Comparison of ENCODE assay signal across 17 cellular contexts in genomic region chr7:96921231-96921630, GRCh38.
"Had no signal": no experiment of that assay in that cellular context is flagged by ENCODE, and none has a peak within 500 bp of the region (broad histone marks: within the 10 kb centered on the region; RNA-seq: fewer than 3 reads in every experiment).

No MANE protein-coding gene starts in this region.

- H3K9me3 Mint-ChIP-seq: activated CD4-positive, alpha-beta memory T cell treated with anti-CD3 and anti-CD28 coated beads for 36 hours; activated T-cell treated with anti-CD3 and anti-CD28 coated beads, Interleukin-2, amount 50 U/mL, for 4 hours; brain; natural killer cell treated with Interleukin-12 subunit alpha and Interleukin-12 subunit beta and Interleukin-15 and Interleukin-18, amount 100 ng/mL, for 72 hours had no signal

- H3K9me3 ChIP-seq: left lung, sigmoid colon had no signal

- H3K4me1 ChIP-seq: heart left ventricle, left lung, sigmoid colon had no signal

- H3K36me3 ChIP-seq: heart left ventricle, left lung, sigmoid colon had no signal

- H3K4me3 Mint-ChIP-seq: activated CD4-positive, alpha-beta memory T cell treated with anti-CD3 and anti-CD28 coated beads for 36 hours; activated naive CD8-positive, alpha-beta T cell; activated T-cell treated with anti-CD3 and anti-CD28 coated beads, Interleukin-2, amount 50 U/mL, for 4 hours; brain; natural killer cell treated with Interleukin-12 subunit alpha and Interleukin-12 subunit beta and Interleukin-15 and Interleukin-18, amount 100 ng/mL, for 72 hours had no signal

- H3K36me3 Mint-ChIP-seq: activated CD4-positive, alpha-beta memory T cell treated with anti-CD3 and anti-CD28 coated beads for 36 hours; activated naive CD8-positive, alpha-beta T cell; brain; natural killer cell treated with Interleukin-12 subunit alpha and Interleukin-12 subunit beta and Interleukin-15 and Interleukin-18, amount 100 ng/mL, for 72 hours had no signal

- DNase-seq: activated CD4-positive, alpha-beta memory T cell treated with anti-CD3 and anti-CD28 coated beads for 36 hours; activated CD4-positive, CD25-positive, alpha-beta regulatory T cell treated with anti-CD3 and anti-CD28 coated beads, Interleukin-2, amount 50 U/mL, for 72 hours; activated gamma-delta T cell; activated T-cell treated with anti-CD3 and anti-CD28 coated beads, Interleukin-2, amount 50 U/mL, for 4 hours; amygdala; foreskin melanocyte; heart left ventricle; islet precursor cell; left lung; mesenchymal stem cell; occipital lobe; sigmoid colon; stimulated activated CD4-positive, alpha-beta T cell treated with anti-CD3 and anti-CD28 coated beads, Interleukin-12 subunit alpha, Interleukin-12 subunit beta, amount 100 ng/mL, for 4 hours; stimulated activated naive CD8-positive, alpha-beta T cell treated with anti-CD3 and anti-CD28 coated beads, Interleukin-15, Interleukin-2, amounts not matched to agents 100 U/mL and 50 U/mL, for 24 hours had no signal

- H3K27me3 ChIP-seq: left lung, sigmoid colon had no signal

- H3K27ac Mint-ChIP-seq: activated CD4-positive, alpha-beta memory T cell treated with anti-CD3 and anti-CD28 coated beads for 36 hours; activated naive CD8-positive, alpha-beta T cell; brain; natural killer cell treated with Interleukin-12 subunit alpha and Interleukin-12 subunit beta and Interleukin-15 and Interleukin-18, amount 100 ng/mL, for 72 hours had no signal

- ATAC-seq: activated T-cell treated with anti-CD3 and anti-CD28 coated beads, Interleukin-2, amount 50 U/mL, for 4 hours; heart left ventricle; left lung; natural killer cell treated with Interleukin-12 subunit alpha and Interleukin-12 subunit beta and Interleukin-15 and Interleukin-18, amount 100 ng/mL, for 72 hours; stimulated activated naive CD8-positive, alpha-beta T cell treated with anti-CD3 and anti-CD28 coated beads, Interleukin-15, Interleukin-2, amounts not matched to agents 100 U/mL and 50 U/mL, for 24 hours had no signal

- H3K4me3 ChIP-seq: heart left ventricle, left lung, sigmoid colon had no signal

- H3K27ac ChIP-seq: heart left ventricle, left lung, sigmoid colon had no signal
